17 cellular contexts compared by ENCODE assay signal in genomic region chr2:162226836-162227235, GRCh38. TPM values are rescaled to one million over a fixed set of nuclear protein-coding genes. Genes with fewer than 3 reads are reported as not detected.
DNase-seq lines count a peak whose midpoint lies in the region; TF ChIP-seq lines count a peak whose summit lies in the region.
"Had no signal": no experiment of that assay in that cellular context is flagged by ENCODE, and none has a peak within 500 bp of the region (broad histone marks: within the 10 kb centered on the region; RNA-seq: fewer than 3 reads in every experiment).

No MANE protein-coding gene starts in this region.

- no peak overlapping the region for H3K23ac ChIP-seq in trophoblast cell (ENCODE audit: low read length)

- H3K14ac ChIP-seq in trophoblast cell (ENCODE audit: low read length), result no peak overlapping the region

- H3F3A ChIP-seq in GM23248 (ENCODE audit: insufficient read depth), result peaks cover 7% of the 10 kb centered on the region

- H3K4me1 ChIP-seq in GM23248 (ENCODE audit: insufficient read depth), result peaks cover 31% of the 10 kb centered on the region
- peaks cover 0 to 1% of the 10 kb centered on the region in 2 experiments for H3K4me1 ChIP-seq in trophoblast cell (ENCODE audit: control insufficient read depth in 1 of 2, insufficient read depth in 2 of 2, low read length in 2 of 2)
- H3K4me1 ChIP-seq: Caco-2, HAP-1 had no signal

- H3K18ac ChIP-seq in trophoblast cell (ENCODE audit: low read length), result no peak overlapping the region

- no peaks in the 10 kb centered on the region for H3K9me2 ChIP-seq in GM23248 (ENCODE audit: insufficient read depth)

- peak overlapping the region; percentile 35 for H4K91ac ChIP-seq in trophoblast cell (ENCODE audit: low read depth, low read length)

- H4K8ac ChIP-seq in trophoblast cell (ENCODE audit: low read depth, low read length), result no peak overlapping the region

- no peak overlapping the region for H2AK5ac ChIP-seq in trophoblast cell (ENCODE audit: low read length)

- no peak overlapping the region for H3K4me3 ChIP-seq in GM23248
- no peak overlapping the region for H3K4me3 ChIP-seq in trophoblast cell (ENCODE audit: low read depth, low read length)
- H3K4me3 ChIP-seq: GM12878, HAP-1, K562 had no signal

- H3K4me2 ChIP-seq in GM23248 (ENCODE audit: unreplicated experiment), result no peak overlapping the region
- no peak overlapping the region for H3K4me2 ChIP-seq in trophoblast cell (ENCODE audit: low read length)

- TF ChIP-seq CTCF in GM10266 (IDR thresholded peaks at IDR 0.05; ENCODE audit: control insufficient read depth, insufficient read depth, low read depth, missing control alignments), result no peak

- H3K36me3 ChIP-seq in GM23248 (ENCODE audit: low read depth) (peaks cover 55% of the 10 kb centered on the region), trophoblast cell (ENCODE audit: control insufficient read depth in 1 of 2, insufficient read depth in 2 of 2, low read length in 2 of 2) (no peaks in the 10 kb centered on the region)
- H3K36me3 ChIP-seq: HAP-1 had no signal

- H2AFZ ChIP-seq in GM23248 (no peak overlapping the region), trophoblast cell (ENCODE audit: insufficient read depth, low read length, poor library complexity) (no peak overlapping the region)

- H3K27ac ChIP-seq in GM23248 (no peak overlapping the region), trophoblast cell (ENCODE audit: low read depth, low read length) (no peak overlapping the region)
- H3K27ac ChIP-seq: C4-2B had no signal

- peaks cover 2% of the 10 kb centered on the region for H3K79me1 ChIP-seq in trophoblast cell (ENCODE audit: low read length)

- DNase-seq in GM23248 (peak; percentile 41), amniotic epithelial cell (ENCODE audit: low read depth) (peak; percentile 29), fibroblast of peridontal ligament (ENCODE audit: extremely low read depth) (peak; percentile 72), trophoblast cell (no peak), GM10266 (ENCODE audit: extremely low spot score) (no peak), HuH-7.5 (ENCODE audit: low spot score) (no peak)
- no peak for DNase-seq in activated CD4-positive, alpha-beta T cell treated with anti-CD3 and anti-CD28 coated beads for 1 hour
- DNase-seq: ACHN; AML-193; Caco-2; CD4-positive, alpha-beta T cell; GDM1 had no signal

- H3K9me3 ChIP-seq in GM23248 (ENCODE audit: low read depth) (no peaks in the 10 kb centered on the region), trophoblast cell (ENCODE audit: insufficient read depth, low read depth, low read length) (no peaks in the 10 kb centered on the region)
- H3K9me3 ChIP-seq: Caco-2, HAP-1 had no signal

- H2BK5ac ChIP-seq in trophoblast cell (ENCODE audit: low read depth, low read length, poor library complexity), result no peak overlapping the region

- in situ Hi-C loops in GM23248 (cut with MboI), result no loop called here

- no peaks in the 10 kb centered on the region for H4K20me1 ChIP-seq in GM23248 (ENCODE audit: insufficient read depth)

- H3K27me3 ChIP-seq in GM23248 (replicated peaks; ENCODE audit: insufficient read depth) (no peaks in the 10 kb centered on the region), trophoblast cell (ENCODE audit: insufficient read depth, low read length) (no peaks in the 10 kb centered on the region)

- no peak overlapping the region for H3K4ac ChIP-seq in trophoblast cell (ENCODE audit: low read depth, low read length)

- H3K9ac ChIP-seq in GM23248 (no peak overlapping the region), trophoblast cell (ENCODE audit: low read length) (no peak overlapping the region)

- H2BK12ac ChIP-seq in trophoblast cell (ENCODE audit: low read length), result no peak overlapping the region

- H3K79me2 ChIP-seq in GM23248 (ENCODE audit: insufficient read depth) (peaks cover 89% of the 10 kb centered on the region), trophoblast cell (ENCODE audit: control insufficient read depth, insufficient read depth, low read length, poor library complexity) (no peaks in the 10 kb centered on the region)

- H2BK120ac ChIP-seq in trophoblast cell (ENCODE audit: insufficient read depth, low read length, poor library complexity), result no peak overlapping the region

- no peak overlapping the region for H4K12ac ChIP-seq in trophoblast cell (ENCODE audit: low read depth, low read length)

RNA-seq across cellular contexts. Expression of gene FAP, which starts 16.4 kb away (rescaled TPM):
- total RNA-seq in GM23248 (2014; rRNA removed; shearing (Covaris generic)), result 243 and 269 TPM in 2 replicates
- polyA plus RNA-seq in GM23248 (2016; fragmentation: Nextera tagmentation; extraction: Ambion mirVana), result 198 and 200 TPM in 2 replicates
- polyA plus RNA-seq in trophoblast cell (2013), result 3.1 and 4.1 TPM in 2 replicates
- total RNA-seq: Caco-2; CD4-positive, alpha-beta T cell; GM12878; HT-29; K562 had no signal
- polyA plus RNA-seq: K562 had no signal

Comparison
In these comparisons a context has a peak if more than half of its experiments do, and no peak if none do; other contexts are left out.
1. DNase-seq: peak in GM23248 (single experiment), amniotic epithelial cell (single experiment) and fibroblast of peridontal ligament (single experiment); none in trophoblast cell (0 of 2), activated CD4-positive, alpha-beta T cell treated with anti-CD3 and anti-CD28 coated beads for 1 hour (single experiment), GM10266 (single experiment) and HuH-7.5 (single experiment).